Comparison of ENCODE assay signal across 1 cellular context in genomic region chr5:151577566-151577965, GRCh38.
TF ChIP-seq lines count a peak whose summit lies in the region.

No MANE protein-coding gene starts in this region.

TF ChIP-seq in HepG2, 621 proteins besides CTCF, POLR2A, EP300 and RAD21:
- TF ChIP-seq HMGA1 (CRISPR knock-in tag; conservative IDR thresholded peaks at IDR 0.05) (no peak), NR0B2 (CRISPR knock-in tag; IDR thresholded peaks at IDR 0.05) (no peak), TRIM24 (CRISPR knock-in tag; IDR thresholded peaks at IDR 0.05) (no peak), RXRA (CRISPR knock-in tag; IDR thresholded peaks at IDR 0.05) (no peak), SUZ12 (IDR thresholded peaks at IDR 0.05; ENCODE audit: low read depth, low read length) (no peak), ZBTB26 (CRISPR knock-in tag; IDR thresholded peaks at IDR 0.05; ENCODE audit: borderline replicate concordance) (no peak), AHDC1 (CRISPR knock-in tag; IDR thresholded peaks at IDR 0.05; ENCODE audit: borderline replicate concordance) (no peak)
